10 cellular contexts compared by ENCODE assay signal in genomic region chr3:46705751-46706572, GRCh38. TPM values are rescaled to one million over a fixed set of nuclear protein-coding genes. Genes with fewer than 3 reads are reported as not detected.
A peak's percentile ranks its signal among the peaks of the same experiment; 100 is the strongest.
DNase-seq lines count a peak whose midpoint lies in the region; ATAC-seq and TF ChIP-seq lines count a peak whose summit lies in the region.
"Had no signal": no experiment of that assay in that cellular context is flagged by ENCODE, and none has a peak within 500 bp of the region (broad histone marks: within the 10 kb centered on the region; RNA-seq: fewer than 3 reads in every experiment).

No MANE protein-coding gene starts in this region.

- H3K27ac ChIP-seq in esophagus squamous epithelium = no peak overlapping the region

- ATAC-seq in activated B cell treated with CpG ODN at 0.5 μM for 24 hours (ENCODE audit: low read depth) (no peak), HG02885 (IDR thresholded peaks at IDR 0.05; ENCODE audit: poor library complexity, unreplicated experiment) (no peak)

- peaks cover 11% of the 10 kb centered on the region for H3K27me3 Mint-ChIP-seq in activated B cell treated with CpG ODN at 0.5 μM for 24 hours

- H3K4me3 ChIP-seq in AG04449 (ENCODE audit: low read depth, low read length) (no peak overlapping the region), esophagus squamous epithelium (no peak overlapping the region)

- H3K9me3 ChIP-seq in esophagus squamous epithelium = no peaks in the 10 kb centered on the region

- 65 to 71% methylated on average over 5 to 13 of the region's 19 CpGs for WGBS in esophagus squamous epithelium, 2 donors

- H3K36me3 Mint-ChIP-seq in activated B cell treated with CpG ODN at 0.5 μM for 24 hours (ENCODE audit: low read depth) = no peaks in the 10 kb centered on the region
- H3K36me3 Mint-ChIP-seq: type B pancreatic cell had no signal

- peaks cover 0 to 25% (median 0%) of the 10 kb centered on the region in 4 donors for H3K27me3 ChIP-seq in esophagus squamous epithelium

- DNase-seq in AG04449 (ENCODE audit: low read depth, low spot score) = peak; percentile 33
- peak; percentile 90 for DNase-seq in EH (ENCODE audit: low read depth)
- DNase-seq in activated B cell treated with CpG ODN at 0.5 μM for 24 hours = peak; percentile 4
- peak; percentile 57 for DNase-seq in iris pigment epithelial cell (ENCODE audit: low read depth)
- DNase-seq in esophagus squamous epithelium (lab: John Stamatoyannopoulos, UW) = no peak
- DNase-seq in OCI-M1 (lab: John Stamatoyannopoulos, UW) = no peak
- DNase-seq in NCI-H1105 (lab: John Stamatoyannopoulos, UW) = no peak

- POLR2A ChIA-PET in AG04449 (lab: Yijun Ruan, JAX) (interaction anchor here (0.7 kb wide), 1 partner anchor 140 kb away, joined by 3 read pairs; no protein-coding TSS in a partner anchor), activated B cell treated with CpG ODN at 0.5 μM for 24 hours (lab: Charles Lee) (interaction anchor here (0.6 kb wide), 1 partner anchor 277 kb away, joined by 7 read pairs; no protein-coding TSS in a partner anchor)

- no peak for TF ChIP-seq POLR2A in esophagus squamous epithelium (IDR thresholded peaks at IDR 0.05)

- H3K9me3 Mint-ChIP-seq in activated B cell treated with CpG ODN at 0.5 μM for 24 hours = no peaks in the 10 kb centered on the region
- H3K9me3 Mint-ChIP-seq: T-cell, type B pancreatic cell had no signal

- TF ChIP-seq CTCF in AG04449 (IDR thresholded peaks at IDR 0.05; ENCODE audit: insufficient read depth, low read length, missing control alignments) (peak; percentile 27), activated B cell treated with CpG ODN at 0.5 μM for 24 hours (IDR thresholded peaks at IDR 0.05) (no peak), esophagus squamous epithelium (IDR thresholded peaks at IDR 0.05) (peak in 1 of 6 experiments; percentile 11)

- no peaks in the 10 kb centered on the region for H3K4me1 Mint-ChIP-seq in activated B cell treated with CpG ODN at 0.5 μM for 24 hours

- H3K36me3 ChIP-seq in esophagus squamous epithelium = no peaks in the 10 kb centered on the region

- no peak overlapping the region for H3K4me3 Mint-ChIP-seq in activated B cell treated with CpG ODN at 0.5 μM for 24 hours
- H3K4me3 Mint-ChIP-seq: T-cell had no signal

- intact Hi-C loops in activated B cell treated with CpG ODN at 0.5 μM for 24 hours (cut with micrococcal nuclease) (loop anchor here (1.0 kb wide), 5 partner anchors 160 to 618 kb away; no protein-coding TSS in a partner anchor), esophagus squamous epithelium (cut with DNase I) (loop anchor here (5.0 kb wide), 1 partner anchor 186 kb away; no protein-coding TSS in a partner anchor)

- CTCF ChIA-PET in AG04449 (lab: Yijun Ruan, JAX) (interaction anchor here (0.7 to 6.3 kb wide), 30 partner anchors 8 to 669 kb away, joined by 3 to 161 read pairs (median 5); partner anchors contain the start of gene PRSS50), activated B cell treated with CpG ODN at 0.5 μM for 24 hours (lab: Charles Lee) (interaction anchor here (0.6 to 2.3 kb wide), 5 partner anchors 179 to 618 kb away, joined by 3 to 15 read pairs (median 3); no protein-coding TSS in a partner anchor)

- H3K4me1 ChIP-seq in esophagus squamous epithelium = peaks cover 6 to 23% (median 12%) of the 10 kb centered on the region in 3 donors

- H3K27ac Mint-ChIP-seq in activated B cell treated with CpG ODN at 0.5 μM for 24 hours = no peak overlapping the region
- H3K27ac Mint-ChIP-seq: T-cell, type B pancreatic cell had no signal

RNA-seq across cellular contexts. Expression of gene TMIE, which starts 4.8 kb away (rescaled TPM):
- total RNA-seq in activated B cell treated with CpG ODN at 0.5 μM for 24 hours = 0.39 and 0.44 TPM in 2 replicates
- total RNA-seq in esophagus squamous epithelium = 1 to 10 TPM in 1 of 4 donors, under 1 TPM in 3; 0.18 to 1.1 (median 0.61) TPM

RNA-seq across cellular contexts. Expression of gene PRSS50, which starts 11.7 kb away (rescaled TPM):
- total RNA-seq in activated B cell treated with CpG ODN at 0.5 μM for 24 hours (not detected in 2 replicates), esophagus squamous epithelium (under 1 TPM in 1 of 4 donors, not detected in 3; 0.19 TPM)
- total RNA-seq: T-cell had no signal

RNA-seq across cellular contexts. Expression of gene ALS2CL, which starts 12.5 kb away (rescaled TPM):
- 1.6 and 1.8 TPM in 2 replicates for total RNA-seq in activated B cell treated with CpG ODN at 0.5 μM for 24 hours
- 100 to 1,000 TPM in 3 of 4 donors, 10 to 100 TPM in 1; 42.4 to 121 (median 114) TPM for total RNA-seq in esophagus squamous epithelium

Comparison
In these comparisons a context has a peak if more than half of its experiments do, and no peak if none do; other contexts are left out.
1. DNase-seq: peak in AG04449 (single experiment), EH (single experiment), activated B cell treated with CpG ODN at 0.5 μM for 24 hours (single experiment) and iris pigment epithelial cell (single experiment); none in esophagus squamous epithelium (single experiment), OCI-M1 (single experiment) and NCI-H1105 (single experiment).
2. RNA of gene ALS2CL, which starts 12.5 kb away (total RNA-seq): 42.4 to 121 TPM in esophagus squamous epithelium; 1.6 to 1.8 TPM in activated B cell treated with CpG ODN at 0.5 μM for 24 hours; every median in the first group is over 10 times any median in the second.